Comparison of ENCODE assay signal across 31 cellular contexts in the genomic region with DNA sequence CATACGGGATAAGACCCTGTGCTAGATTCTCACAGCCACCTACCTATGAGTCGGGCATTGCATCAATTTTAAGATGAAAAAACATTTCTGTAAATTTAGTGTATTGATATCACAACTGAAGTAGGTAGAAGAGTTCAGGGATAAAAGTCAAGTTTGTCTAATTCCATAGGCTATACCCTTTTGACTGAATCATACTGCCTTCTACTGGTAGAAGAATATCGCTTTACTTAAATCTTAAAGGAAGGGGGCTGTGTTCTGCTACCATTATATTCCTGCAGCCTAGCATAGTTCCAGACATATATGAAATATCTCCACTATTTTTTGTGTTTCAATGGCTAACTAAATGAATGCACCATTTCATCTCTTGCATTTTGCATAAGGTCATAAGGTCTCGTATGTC.
DNase-seq lines count a peak whose midpoint lies in the region; TF ChIP-seq lines count a peak whose summit lies in the region.
"Had no signal": no experiment of that assay in that cellular context is flagged by ENCODE, and none has a peak within 500 bp of the region (broad histone marks: within the 10 kb centered on the region; RNA-seq: fewer than 3 reads in every experiment).

No MANE protein-coding gene starts in this region.

- H3K9ac ChIP-seq in OCI-LY3 (ENCODE audit: low read length): no peak overlapping the region

- POLR2A ChIA-PET in HEK293T (lab: Yijun Ruan, JAX): no interaction called here

- H3K36me3 ChIP-seq in OCI-LY3 (replicated peaks; ENCODE audit: low read depth, low read length): no peaks in the 10 kb centered on the region
- H3K36me3 ChIP-seq: ovary, WERI-Rb-1 had no signal

- H3K4me2 ChIP-seq in OCI-LY3 (ENCODE audit: low read length): no peak overlapping the region
- H3K4me2 ChIP-seq: hepatocyte had no signal

- H3K9me3 ChIP-seq in OCI-LY3 (ENCODE audit: insufficient read depth, low read length): no peaks in the 10 kb centered on the region
- H3K9me3 ChIP-seq: ovary, testis had no signal

- H3K4me1 ChIP-seq in OCI-LY3 (ENCODE audit: low read length): no peaks in the 10 kb centered on the region
- H3K4me1 ChIP-seq: testis had no signal

- H3K4me3 Mint-ChIP-seq in mesothelial cell of epicardium: no peak overlapping the region
- H3K4me3 Mint-ChIP-seq: activated CD4-positive, alpha-beta T cell treated with anti-CD3 and anti-CD28 coated beads, Interleukin-2, amount 10 ng/mL, durations not matched to agents 24 days and 14 days; CD4-positive, alpha-beta T cell; IgD-negative memory B cell; nephron progenitor cell; stimulated activated naive CD8-positive, alpha-beta T cell treated with anti-CD3 and anti-CD28 coated beads, Interleukin-15, Interleukin-2, amounts not matched to agents 100 ng/mL and 50 ng/mL, for 24 hours had no signal

- no peak overlapping the region for H3K27ac Mint-ChIP-seq in mesothelial cell of epicardium
- H3K27ac Mint-ChIP-seq: activated CD4-positive, alpha-beta T cell treated with anti-CD3 and anti-CD28 coated beads, Interleukin-2, amount 10 ng/mL, durations not matched to agents 24 days and 14 days; activated T-helper 2 cell treated with anti-CD3 and anti-CD28 coated beads, Interferon-gamma antibody, Interleukin-2, Interleukin-4, amounts not matched to agents 10 μg/mL and 5 μg/mL and 100 μg/mL, durations not matched to agents 14 hours and 24 hours and 36 hours; CD4-positive, alpha-beta T cell; IgD-negative memory B cell; nephron progenitor cell; stimulated activated naive CD8-positive, alpha-beta T cell treated with anti-CD3 and anti-CD28 coated beads, Interleukin-15, Interleukin-2, amounts not matched to agents 100 ng/mL and 50 ng/mL, for 24 hours had no signal

- CTCF ChIA-PET in HEK293T (lab: Yijun Ruan, JAX): no interaction called here

- no peaks in the 10 kb centered on the region for H3K36me3 Mint-ChIP-seq in mesothelial cell of epicardium

- H3K27me3 Mint-ChIP-seq in mesothelial cell of epicardium (ENCODE audit: low read depth): no peaks in the 10 kb centered on the region
- H3K27me3 Mint-ChIP-seq: activated CD4-positive, alpha-beta T cell treated with anti-CD3 and anti-CD28 coated beads, Interleukin-2, amount 10 ng/mL, durations not matched to agents 24 days and 14 days; CD4-positive, alpha-beta T cell; IgD-negative memory B cell; stimulated activated naive CD8-positive, alpha-beta T cell treated with anti-CD3 and anti-CD28 coated beads, Interleukin-15, Interleukin-2, amounts not matched to agents 100 ng/mL and 50 ng/mL, for 24 hours had no signal

- H2AFZ ChIP-seq in OCI-LY3 (ENCODE audit: low read depth, low read length): no peak overlapping the region
- H2AFZ ChIP-seq: hepatocyte had no signal

- no peaks in the 10 kb centered on the region for H3K79me2 ChIP-seq in OCI-LY3 (ENCODE audit: low read length)
- H3K79me2 ChIP-seq: hepatocyte had no signal

- H3K4me3 ChIP-seq in OCI-LY3 (ENCODE audit: low read length): no peak overlapping the region
- H3K4me3 ChIP-seq: dorsolateral prefrontal cortex, hepatocyte, ovary, testis had no signal

- peak; percentile 18 for DNase-seq in DMS53 (lab: John Stamatoyannopoulos, UW)
- no peak for DNase-seq in DMS53 treated with DMSO at 0.1 percent for 48 hours (lab: John Stamatoyannopoulos, UW; ENCODE audit: unreplicated experiment)
- peak; percentile 4 for DNase-seq in GM03348 (ENCODE audit: low spot score)
- DNase-seq in iPS-NIHi7 (ENCODE audit: extremely low spot score): peak; percentile 22
- no peak for DNase-seq in HEK293T (ENCODE audit: extremely low spot score)
- DNase-seq in mesothelial cell of epicardium (ENCODE audit: low spot score in 2 of 2, unreplicated experiment in 2 of 2): no peak
- DNase-seq in globus pallidus (ENCODE audit: low spot score): no peak
- DNase-seq: 8988T; activated CD4-positive, alpha-beta T cell treated with anti-CD3 and anti-CD28 coated beads, Interleukin-2, amount 10 ng/mL, durations not matched to agents 24 days and 14 days; activated CD8-positive, alpha-beta memory T cell treated with anti-CD3 and anti-CD28 coated beads for 24 hours; activated naive CD4-positive, alpha-beta T cell treated with anti-CD3 and anti-CD28 coated beads, Interleukin-2, amount 50 U/mL, for 16 hours; activated T-cell treated with anti-CD3 and anti-CD28 coated beads for 4 hours; amniotic stem cell; CD4-positive, alpha-beta T cell; dorsolateral prefrontal cortex; NCI-H1417; NCI-H2029; NCI-H524; nephron progenitor cell; ovary; PC-3; SHP77; small intestine; T1000; testis; WERI-Rb-1 had no signal

- H3K27ac ChIP-seq in OCI-LY3 (ENCODE audit: low read length): no peak overlapping the region
- H3K27ac ChIP-seq: dorsolateral prefrontal cortex, hepatocyte, ovary, testis, WERI-Rb-1 had no signal

- H4K20me1 ChIP-seq in OCI-LY3 (ENCODE audit: insufficient read depth, low read length): no peaks in the 10 kb centered on the region

- TF ChIP-seq CTCF in OCI-LY3 (IDR thresholded peaks at IDR 0.05; ENCODE audit: low read depth, low read length) (peak; percentile 36), mesothelial cell of epicardium (IDR thresholded peaks at IDR 0.05; ENCODE audit: unreplicated experiment) (no peak)

- no peaks in the 10 kb centered on the region for H3K9me3 Mint-ChIP-seq in mesothelial cell of epicardium
- H3K9me3 Mint-ChIP-seq: nephron progenitor cell had no signal

- no peaks in the 10 kb centered on the region for H3K27me3 ChIP-seq in OCI-LY3 (ENCODE audit: low read depth, low read length)
- H3K27me3 ChIP-seq: hepatocyte, ovary, testis had no signal

- no peaks in the 10 kb centered on the region for H3K4me1 Mint-ChIP-seq in mesothelial cell of epicardium
- H3K4me1 Mint-ChIP-seq: activated CD4-positive, alpha-beta T cell treated with anti-CD3 and anti-CD28 coated beads, Interleukin-2, amount 10 ng/mL, durations not matched to agents 24 days and 14 days; IgD-negative memory B cell; nephron progenitor cell had no signal

TF ChIP-seq in HEK293T, 16 proteins besides CTCF, POLR2A, EP300 and RAD21:
- no peak for TF ChIP-seq BHLHE40 (IDR thresholded peaks at IDR 0.05; ENCODE audit: borderline replicate concordance)
- no peak for TF ChIP-seq FOXA1 (IDR thresholded peaks at IDR 0.05)
- TF ChIP-seq ZNF384 (IDR thresholded peaks at IDR 0.05): no peak
- TF ChIP-seq LEF1 (IDR thresholded peaks at IDR 0.05; ENCODE audit: borderline replicate concordance): no peak
- no peak for TF ChIP-seq FOXK2 (IDR thresholded peaks at IDR 0.05)
- no peak for TF ChIP-seq SUZ12 (IDR thresholded peaks at IDR 0.05)

Comparison
In these comparisons a context has a peak if more than half of its experiments do, and no peak if none do; other contexts are left out.
1. DNase-seq: peak in DMS53 (single experiment), GM03348 (single experiment) and iPS-NIHi7 (single experiment); none in DMS53 treated with DMSO at 0.1 percent for 48 hours (single experiment), HEK293T (single experiment), mesothelial cell of epicardium (0 of 2) and globus pallidus (single experiment).